Comparison of ENCODE assay signal across 1 cellular context in genomic region chr1:200223207-200223606, GRCh38.
TF ChIP-seq lines count a peak whose summit lies in the region.

No MANE protein-coding gene starts in this region.

TF ChIP-seq in GM23338, 12 proteins besides CTCF, POLR2A, EP300 and RAD21 (continued from another document):
- TF ChIP-seq ZNF462 (CRISPR knock-in tag; IDR thresholded peaks at IDR 0.05) (no peak), EZH2 (IDR thresholded peaks at IDR 0.05; ENCODE audit: low read depth, unreplicated experiment) (no peak), EZH2phosphoT487 (IDR thresholded peaks at IDR 0.05; ENCODE audit: unreplicated experiment) (no peak), ETS1 (IDR thresholded peaks at IDR 0.05) (no peak), STAT1 (IDR thresholded peaks at IDR 0.05; ENCODE audit: unreplicated experiment) (no peak), JUNB (IDR thresholded peaks at IDR 0.05; ENCODE audit: unreplicated experiment) (no peak), REST (IDR thresholded peaks at IDR 0.05; ENCODE audit: unreplicated experiment) (no peak), ZNF114 (CRISPR knock-in tag; IDR thresholded peaks at IDR 0.05) (no peak)
